ENCODE assay signal across 24 cellular contexts in genomic region chr2:133439281-133439920, GRCh38.
"Had no signal": no experiment of that assay in that cellular context is flagged by ENCODE, and none has a peak within 500 bp of the region (broad histone marks: within the 10 kb centered on the region; RNA-seq: fewer than 3 reads in every experiment).

No MANE protein-coding gene starts in this region.

- H3K27me3 Mint-ChIP-seq: activated B cell treated with CpG ODN at 0.5 μM for 24 hours; activated CD4-positive, alpha-beta memory T cell treated with anti-CD3 and anti-CD28 coated beads, Interleukin-2, amount 10 ng/mL, durations not matched to agents 7 days and 5 days; activated CD8-positive, alpha-beta memory T cell treated with anti-CD3 and anti-CD28 coated beads, Interleukin-2, amount 10 ng/mL, durations not matched to agents 7 days and 5 days; activated naive CD8-positive, alpha-beta T cell treated with anti-CD3 and anti-CD28 coated beads, Interleukin-2, amount 10 ng/mL, durations not matched to agents 7 days and 5 days; effector memory CD8-positive, alpha-beta T cell; natural killer cell treated with Interleukin-12 subunit alpha and Interleukin-12 subunit beta and Interleukin-15 and Interleukin-18, amount 100 ng/mL, for 72 hours had no signal

- H3K27me3 ChIP-seq: hepatocyte, neutrophil, pancreas, right lobe of liver, stomach had no signal

- H3K9me3 ChIP-seq: neutrophil, pancreas, right lobe of liver, stomach had no signal

- H3K9me3 Mint-ChIP-seq: activated B cell treated with CpG ODN at 0.5 μM for 24 hours; activated CD4-positive, alpha-beta memory T cell treated with anti-CD3 and anti-CD28 coated beads, Interleukin-2, amount 10 ng/mL, durations not matched to agents 7 days and 5 days; activated naive CD8-positive, alpha-beta T cell treated with anti-CD3 and anti-CD28 coated beads, Interleukin-2, amount 10 ng/mL, durations not matched to agents 7 days and 5 days; activated T-helper 2 cell treated with anti-CD3 and anti-CD28 coated beads, Interferon-gamma antibody, Interleukin-2, Interleukin-4, amounts not matched to agents 10 μg/mL and 5 μg/mL and 100 μg/mL, durations not matched to agents 14 hours and 24 hours and 36 hours; mesothelial cell of epicardium; type B pancreatic cell had no signal

- H3K36me3 ChIP-seq: neutrophil, pancreas, right lobe of liver, stomach had no signal

- H3K4me1 ChIP-seq: right lobe of liver, stomach had no signal

- ATAC-seq: activated CD8-positive, alpha-beta memory T cell treated with anti-CD3 and anti-CD28 coated beads, Interleukin-2, amount 10 ng/mL, durations not matched to agents 7 days and 5 days; effector memory CD8-positive, alpha-beta T cell; left lobe of liver; natural killer cell treated with Interleukin-12 subunit alpha and Interleukin-12 subunit beta and Interleukin-15 and Interleukin-18, amount 100 ng/mL, for 72 hours; pancreas; right lobe of liver; stimulated activated effector memory CD8-positive, alpha-beta T cell treated with anti-CD3 and anti-CD28 coated beads, Interleukin-12 subunit alpha, Interleukin-12 subunit beta, amount 100 ng/mL, for 72 hours had no signal

- H3K4me2 ChIP-seq: hepatocyte had no signal

- H3K4me3 Mint-ChIP-seq: activated B cell treated with CpG ODN at 0.5 μM for 24 hours; activated CD4-positive, alpha-beta memory T cell treated with anti-CD3 and anti-CD28 coated beads, Interleukin-2, amount 10 ng/mL, durations not matched to agents 7 days and 5 days; activated CD8-positive, alpha-beta memory T cell treated with anti-CD3 and anti-CD28 coated beads, Interleukin-2, amount 10 ng/mL, durations not matched to agents 7 days and 5 days; activated naive CD8-positive, alpha-beta T cell treated with anti-CD3 and anti-CD28 coated beads, Interleukin-2, amount 10 ng/mL, durations not matched to agents 7 days and 5 days; effector memory CD8-positive, alpha-beta T cell; mesothelial cell of epicardium; natural killer cell treated with Interleukin-12 subunit alpha and Interleukin-12 subunit beta and Interleukin-15 and Interleukin-18, amount 100 ng/mL, for 72 hours; stimulated activated effector memory CD8-positive, alpha-beta T cell treated with anti-CD3 and anti-CD28 coated beads, Interleukin-12 subunit alpha, Interleukin-12 subunit beta, amount 100 ng/mL, for 72 hours; type B pancreatic cell had no signal

- FAIRE-seq: pancreas, small intestine had no signal

- H3K79me2 ChIP-seq: hepatocyte had no signal

- H3K4me3 ChIP-seq: hepatocyte, pancreas, right lobe of liver, stomach had no signal

- H3K27ac ChIP-seq: hepatocyte, neutrophil, pancreas, right lobe of liver, stomach had no signal

- H3K4me1 Mint-ChIP-seq: activated B cell treated with CpG ODN at 0.5 μM for 24 hours; activated CD4-positive, alpha-beta memory T cell treated with anti-CD3 and anti-CD28 coated beads, Interleukin-2, amount 10 ng/mL, durations not matched to agents 7 days and 5 days; activated CD8-positive, alpha-beta memory T cell treated with anti-CD3 and anti-CD28 coated beads, Interleukin-2, amount 10 ng/mL, durations not matched to agents 7 days and 5 days; activated naive CD8-positive, alpha-beta T cell treated with anti-CD3 and anti-CD28 coated beads, Interleukin-2, amount 10 ng/mL, durations not matched to agents 7 days and 5 days; stimulated activated effector memory CD8-positive, alpha-beta T cell treated with anti-CD3 and anti-CD28 coated beads, Interleukin-12 subunit alpha, Interleukin-12 subunit beta, amount 100 ng/mL, for 72 hours had no signal

- H3K36me3 Mint-ChIP-seq: activated CD8-positive, alpha-beta memory T cell treated with anti-CD3 and anti-CD28 coated beads, Interleukin-2, amount 10 ng/mL, durations not matched to agents 7 days and 5 days; activated naive CD8-positive, alpha-beta T cell treated with anti-CD3 and anti-CD28 coated beads, Interleukin-2, amount 10 ng/mL, durations not matched to agents 7 days and 5 days; mesothelial cell of epicardium; natural killer cell treated with Interleukin-12 subunit alpha and Interleukin-12 subunit beta and Interleukin-15 and Interleukin-18, amount 100 ng/mL, for 72 hours; stimulated activated effector memory CD8-positive, alpha-beta T cell treated with anti-CD3 and anti-CD28 coated beads, Interleukin-12 subunit alpha, Interleukin-12 subunit beta, amount 100 ng/mL, for 72 hours; type B pancreatic cell had no signal

- H2AFZ ChIP-seq: hepatocyte had no signal

- DNase-seq: activated B cell treated with CpG ODN at 0.5 μM for 24 hours; activated CD4-positive, alpha-beta memory T cell treated with anti-CD3 and anti-CD28 coated beads, Interleukin-2, amount 10 ng/mL, durations not matched to agents 7 days and 5 days; activated CD4-positive, alpha-beta T cell treated with anti-CD3 and anti-CD28 coated beads for 48 hours; activated CD8-positive, alpha-beta memory T cell treated with anti-CD3 and anti-CD28 coated beads, Interleukin-2, amount 10 ng/mL, durations not matched to agents 7 days and 5 days; activated naive CD4-positive, alpha-beta T cell treated with Interleukin-2 at 50 U/mL for 16 hours; activated naive CD8-positive, alpha-beta T cell treated with anti-CD3 and anti-CD28 coated beads, Interleukin-2, amount 10 ng/mL, durations not matched to agents 7 days and 5 days; amygdala; dermis blood vessel endothelial cell; effector memory CD8-positive, alpha-beta T cell; islet precursor cell; pancreas; right lobe of liver; small intestine; stimulated activated CD4-positive, alpha-beta T cell treated with anti-CD3 and anti-CD28 coated beads, Interleukin-4, amount 100 ng/mL, for 24 hours; stomach; T-helper 9 cell had no signal
